In the genomic region with DNA sequence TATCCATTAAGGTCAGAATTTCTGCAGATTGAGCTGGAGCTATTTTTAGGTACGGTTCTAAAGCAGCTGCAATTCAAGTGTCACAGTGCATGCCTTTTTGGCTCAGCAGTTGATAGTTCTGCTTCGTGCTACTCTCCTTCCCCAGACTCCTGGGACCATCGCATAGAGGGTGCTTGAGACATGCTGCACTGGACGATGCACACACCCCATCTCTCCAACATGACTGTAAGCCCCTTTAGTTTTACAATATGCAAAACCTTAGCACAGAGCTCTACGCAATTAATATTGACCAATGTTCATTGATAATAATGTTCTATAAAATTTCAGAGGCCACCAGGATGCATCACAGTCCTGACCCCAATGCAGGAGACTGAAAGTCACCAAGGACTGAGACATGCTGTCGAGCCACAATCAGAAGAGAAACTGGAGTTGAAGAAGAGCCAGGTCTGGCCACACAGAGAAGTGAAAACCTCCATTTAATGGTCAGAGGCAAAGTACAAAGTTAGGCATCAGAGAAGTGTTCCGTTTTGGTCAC, we compare ENCODE assay signal across 10 cellular contexts.
A peak's percentile ranks its signal among the peaks of the same experiment; 100 is the strongest.
DNase-seq lines count a peak whose midpoint lies in the region; ATAC-seq and TF ChIP-seq lines count a peak whose summit lies in the region.
"Had no signal": no experiment of that assay in that cellular context is flagged by ENCODE, and none has a peak within 500 bp of the region (broad histone marks: within the 10 kb centered on the region; RNA-seq: fewer than 3 reads in every experiment).

No MANE protein-coding gene starts in this region.

- TF ChIP-seq CTCF in mucosa of descending colon (IDR thresholded peaks at IDR 0.05): no peak

- no peak for DNase-seq in mucosa of descending colon
- no peak for DNase-seq in ecto neural progenitor cell (ENCODE audit: low spot score)
- DNase-seq in HEK293T (ENCODE audit: extremely low spot score): no peak
- DNase-seq in stimulated activated naive CD4-positive, alpha-beta T cell (lab: John Stamatoyannopoulos, UW): no peak
- no peak for DNase-seq in DMS114 treated with DMSO at 0.1 percent for 48 hours (lab: John Stamatoyannopoulos, UW; ENCODE audit: unreplicated experiment)
- DNase-seq: dorsolateral prefrontal cortex, kidney glomerular epithelial cell had no signal

- ATAC-seq in GM18867 (IDR thresholded peaks at IDR 0.05; ENCODE audit: unreplicated experiment): peak; percentile 72
- peak; percentile 59 for ATAC-seq in GM21825 (IDR thresholded peaks at IDR 0.05; ENCODE audit: unreplicated experiment)
- ATAC-seq in HG03575 (IDR thresholded peaks at IDR 0.05; ENCODE audit: extremely low read depth, insufficient number of reproducible peaks, low FRiP score, unreplicated experiment): peak; percentile 32
- ATAC-seq in mucosa of descending colon: peak; percentile 16

- H3K9me3 ChIP-seq in mucosa of descending colon: no peaks in the 10 kb centered on the region

- no peaks in the 10 kb centered on the region for H3K4me1 ChIP-seq in mucosa of descending colon (ENCODE audit: low read depth)

- H3K4me3 ChIP-seq in mucosa of descending colon: no peak overlapping the region

- POLR2A ChIA-PET in HEK293T (lab: Yijun Ruan, JAX): no interaction called here

- CTCF ChIA-PET in HEK293T (lab: Yijun Ruan, JAX): no interaction called here

- intact Hi-C loops in mucosa of descending colon (cut with DNase I, micrococcal nuclease): no loop called here

- H3K36me3 ChIP-seq in mucosa of descending colon (ENCODE audit: low read depth): no peaks in the 10 kb centered on the region

TF ChIP-seq in HEK293T, 16 proteins besides CTCF, POLR2A, EP300 and RAD21:
- TF ChIP-seq, protein P1, sequence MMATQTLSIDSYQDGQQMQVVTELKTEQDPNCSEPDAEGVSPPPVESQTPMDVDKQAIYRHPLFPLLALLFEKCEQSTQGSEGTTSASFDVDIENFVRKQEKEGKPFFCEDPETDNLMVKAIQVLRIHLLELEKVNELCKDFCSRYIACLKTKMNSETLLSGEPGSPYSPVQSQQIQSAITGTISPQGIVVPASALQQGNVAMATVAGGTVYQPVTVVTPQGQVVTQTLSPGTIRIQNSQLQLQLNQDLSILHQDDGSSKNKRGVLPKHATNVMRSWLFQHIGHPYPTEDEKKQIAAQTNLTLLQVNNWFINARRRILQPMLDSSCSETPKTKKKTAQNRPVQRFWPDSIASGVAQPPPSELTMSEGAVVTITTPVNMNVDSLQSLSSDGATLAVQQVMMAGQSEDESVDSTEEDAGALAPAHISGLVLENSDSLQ (IDR thresholded peaks at IDR 0.05): no peak
- no peak for TF ChIP-seq ZNF384 (IDR thresholded peaks at IDR 0.05)
- no peak for TF ChIP-seq FOXK2 (IDR thresholded peaks at IDR 0.05)
- TF ChIP-seq FOXM1 (IDR thresholded peaks at IDR 0.05; ENCODE audit: borderline replicate concordance): no peak
- TF ChIP-seq TARDBP (IDR thresholded peaks at IDR 0.05): no peak
- no peak for TF ChIP-seq HDGF (IDR thresholded peaks at IDR 0.05; ENCODE audit: borderline replicate concordance)
- TF ChIP-seq CTBP1 (IDR thresholded peaks at IDR 0.05; ENCODE audit: borderline replicate concordance): no peak
- TF ChIP-seq L3MBTL2 (conservative IDR thresholded peaks at IDR 0.05): no peak
- no peak for TF ChIP-seq BHLHE40 (IDR thresholded peaks at IDR 0.05; ENCODE audit: borderline replicate concordance)
- TF ChIP-seq FOXA1 (IDR thresholded peaks at IDR 0.05): no peak
- no peak for TF ChIP-seq ELF4 (IDR thresholded peaks at IDR 0.05)
- no peak for TF ChIP-seq SUZ12 (IDR thresholded peaks at IDR 0.05)
- no peak for TF ChIP-seq ARNT (IDR thresholded peaks at IDR 0.05)
- TF ChIP-seq SP1 (IDR thresholded peaks at IDR 0.05): no peak
- TF ChIP-seq NFRKB (IDR thresholded peaks at IDR 0.05): no peak
- TF ChIP-seq LEF1 (IDR thresholded peaks at IDR 0.05; ENCODE audit: borderline replicate concordance): no peak

Comparison
In these comparisons a context has a peak if more than half of its experiments do, and no peak if none do; other contexts are left out.
1. ATAC-seq: peak in every context shown above with its lines; median percentile 72 in GM18867; 59 in GM21825; 32 in HG03575; 16 in mucosa of descending colon.